24 cellular contexts compared by ENCODE assay signal in genomic region chr12:53752651-53753050, GRCh38. TPM values are rescaled to one million over a fixed set of nuclear protein-coding genes. Genes with fewer than 3 reads are reported as not detected.
"Had no signal": no experiment of that assay in that cellular context is flagged by ENCODE, and none has a peak within 500 bp of the region (broad histone marks: within the 10 kb centered on the region; RNA-seq: fewer than 3 reads in every experiment).

No MANE protein-coding gene starts in this region.

- H3K4me1 Mint-ChIP-seq: nephron progenitor cell had no signal

- FAIRE-seq: kidney had no signal

- H3K36me3 ChIP-seq: brain microvascular endothelial cell, prostate gland had no signal

- DNase-seq: activated CD4-positive, alpha-beta T cell treated with anti-CD3 and anti-CD28 coated beads, Interleukin-2, amount 10 ng/mL, durations not matched to agents 24 days and 14 days; activated CD8-positive, alpha-beta T cell treated with anti-CD3 and anti-CD28 coated beads for 36 hours; activated naive CD4-positive, alpha-beta T cell treated with anti-CD3 and anti-CD28 coated beads, Interleukin-2, amount 50 U/mL, for 16 hours; activated T-cell treated with anti-CD3 and anti-CD28 coated beads, Interleukin-2, amount 50 U/mL, for 24 hours; aorta; brain microvascular endothelial cell; central memory CD4-positive, alpha-beta T cell; hippocampal formation; mammary epithelial cell; stimulated activated CD4-positive, alpha-beta T cell treated with anti-CD3 and anti-CD28 coated beads, Interleukin-4, amount 100 ng/mL, for 1 hour; stimulated activated naive CD8-positive, alpha-beta T cell treated with anti-CD3 and anti-CD28 coated beads, Interleukin-15, amount 100 ng/mL, for 72 hours had no signal

- ATAC-seq: left lobe of liver, sciatic nerve had no signal

- H3K27me3 Mint-ChIP-seq: activated CD8-positive, alpha-beta T cell treated with anti-CD3 and anti-CD28 coated beads for 36 hours had no signal

- H3K4me3 Mint-ChIP-seq: activated CD4-positive, alpha-beta T cell treated with anti-CD3 and anti-CD28 coated beads, Interleukin-2, amount 10 ng/mL, durations not matched to agents 24 days and 14 days; activated CD8-positive, alpha-beta T cell treated with anti-CD3 and anti-CD28 coated beads for 36 hours; activated T-cell treated with anti-CD3 and anti-CD28 coated beads, Interleukin-2, amount 50 U/mL, for 24 hours; nephron progenitor cell; stimulated activated naive CD8-positive, alpha-beta T cell treated with anti-CD3 and anti-CD28 coated beads, Interleukin-15, amount 100 ng/mL, for 72 hours; type B pancreatic cell had no signal

- H3K36me3 Mint-ChIP-seq: type B pancreatic cell had no signal

- H3K27ac Mint-ChIP-seq: activated CD4-positive, alpha-beta T cell treated with anti-CD3 and anti-CD28 coated beads, Interleukin-2, amount 10 ng/mL, durations not matched to agents 24 days and 14 days; activated CD8-positive, alpha-beta T cell treated with anti-CD3 and anti-CD28 coated beads for 36 hours; activated T-cell treated with anti-CD3 and anti-CD28 coated beads, Interleukin-2, amount 50 U/mL, for 24 hours; nephron progenitor cell; stimulated activated naive CD8-positive, alpha-beta T cell treated with anti-CD3 and anti-CD28 coated beads, Interleukin-15, amount 100 ng/mL, for 72 hours; type B pancreatic cell had no signal

- H3K9me3 ChIP-seq: prostate gland had no signal

- H3K27ac ChIP-seq: brain microvascular endothelial cell, coronary artery, prostate gland had no signal

- H3K9me3 Mint-ChIP-seq: activated CD4-positive, alpha-beta T cell treated with anti-CD3 and anti-CD28 coated beads, Interleukin-2, amount 10 ng/mL, durations not matched to agents 24 days and 14 days; activated CD8-positive, alpha-beta T cell treated with anti-CD3 and anti-CD28 coated beads for 36 hours; activated T-cell treated with anti-CD3 and anti-CD28 coated beads, Interleukin-2, amount 50 U/mL, for 24 hours; nephron progenitor cell; stimulated activated naive CD8-positive, alpha-beta T cell treated with anti-CD3 and anti-CD28 coated beads, Interleukin-15, amount 100 ng/mL, for 72 hours; type B pancreatic cell had no signal

RNA-seq across cellular contexts. Expression of gene CISTR, which starts 0.9 kb away (rescaled TPM):
- total RNA-seq: activated CD4-positive, alpha-beta T cell treated with anti-CD3 and anti-CD28 coated beads, Interleukin-2, amount 10 ng/mL, durations not matched to agents 24 days and 14 days; activated CD8-positive, alpha-beta T cell treated with anti-CD3 and anti-CD28 coated beads for 36 hours; aorta; epithelial cell of proximal tubule; fibroblast of lung; kidney; left lobe of liver; mammary epithelial cell; myocyte; osteocyte; prostate gland; sciatic nerve; smooth muscle cell; temporal lobe had no signal
- polyA plus RNA-seq: aorta, fibroblast of lung, mammary epithelial cell, smooth muscle cell had no signal
